In genomic region chrX:8730812-8731578, GRCh38 we compare ENCODE assay signal across 12 cellular contexts. TPM values are rescaled to one million over a fixed set of nuclear protein-coding genes. Genes with fewer than 3 reads are reported as not detected.
DNase-seq lines count a peak whose midpoint lies in the region; ATAC-seq, FAIRE-seq and TF ChIP-seq lines count a peak whose summit lies in the region.
"Had no signal": no experiment of that assay in that cellular context is flagged by ENCODE, and none has a peak within 500 bp of the region (broad histone marks: within the 10 kb centered on the region; RNA-seq: fewer than 3 reads in every experiment).

No MANE protein-coding gene starts in this region.

- TF ChIP-seq CTCF in epithelial cell of esophagus (IDR thresholded peaks at IDR 0.05; ENCODE audit: insufficient read depth, low read depth, low read length, missing control alignments): no peak
- TF ChIP-seq CTCF in mucosa of descending colon (IDR thresholded peaks at IDR 0.05): no peak
- no peak for TF ChIP-seq CTCF in GM13977 (IDR thresholded peaks at IDR 0.05; ENCODE audit: extremely low read depth, insufficient read depth, missing control alignments)

- H3K4me3 ChIP-seq in epithelial cell of esophagus (ENCODE audit: low read length): peak overlapping the region; percentile 41
- no peak overlapping the region for H3K4me3 ChIP-seq in mucosa of descending colon

- H3K9me3 ChIP-seq in mucosa of descending colon: no peaks in the 10 kb centered on the region

- FAIRE-seq in urothelium cell line (lab: Jason Lieb, UNC): no peak

- peak; percentile 21 for DNase-seq in NCI-H2227 (lab: John Stamatoyannopoulos, UW; ENCODE audit: unreplicated experiment)
- DNase-seq in NCI-H2227 treated with DMSO at 0.1 percent for 48 hours (lab: John Stamatoyannopoulos, UW): no peak
- DNase-seq in epithelial cell of esophagus (ENCODE audit: low read depth): peak; percentile 9
- DNase-seq in mucosa of descending colon: no peak
- peak; percentile 3 for DNase-seq in urothelium cell line (ENCODE audit: low spot score)
- DNase-seq in GM13977 (ENCODE audit: low spot score): no peak
- DNase-seq in stimulated activated naive CD4-positive, alpha-beta T cell treated with Interleukin-2 at 50 U/mL for 16 hours (lab: John Stamatoyannopoulos, UW): no peak
- DNase-seq in sciatic nerve (ENCODE audit: low spot score): no peak
- DNase-seq: activated CD8-positive, alpha-beta memory T cell treated with anti-CD3 and anti-CD28 coated beads, Interleukin-2, amount 50 U/mL, for 4 hours; effector CD8-positive, alpha-beta T cell; naive thymus-derived CD8-positive, alpha-beta T cell had no signal

- no peaks in the 10 kb centered on the region for H3K4me1 ChIP-seq in mucosa of descending colon (ENCODE audit: low read depth)

- intact Hi-C loops in mucosa of descending colon (cut with DNase I, micrococcal nuclease) (loop anchor here (10.0 kb wide), 1 partner anchor 736 kb away; no protein-coding TSS in a partner anchor), sciatic nerve (cut with DNase I) (no loop called here)

- peak; percentile 15 for ATAC-seq in mucosa of descending colon
- no peak for ATAC-seq in sciatic nerve
- ATAC-seq: naive thymus-derived CD8-positive, alpha-beta T cell had no signal

- no peaks in the 10 kb centered on the region for H3K36me3 ChIP-seq in mucosa of descending colon (ENCODE audit: low read depth)

- in situ Hi-C loops in GM13977 (cut with MboI; ENCODE audit: low pct_unique_long_range_greater_than_20kb, low sequenced_read_pairs, unreplicated experiment): loop anchor here (25.0 kb wide), 1 partner anchor 744 kb away; no protein-coding TSS in a partner anchor

RNA-seq across cellular contexts. Expression of gene ANOS1, which starts 0.9 kb away (rescaled TPM):
- total RNA-seq in mucosa of descending colon (under 1 TPM; 0.14 to 0.48 (median 0.41) TPM), sciatic nerve (11.5 TPM)
- total RNA-seq: naive thymus-derived CD8-positive, alpha-beta T cell; RPMI7951 had no signal

Comparison
In these comparisons a context has a peak if more than half of its experiments do, and no peak if none do; other contexts are left out.
1. DNase-seq: peak in NCI-H2227 (single experiment), epithelial cell of esophagus (single experiment) and urothelium cell line (single experiment); none in NCI-H2227 treated with DMSO at 0.1 percent for 48 hours (single experiment), mucosa of descending colon (0 of 3), GM13977 (single experiment), stimulated activated naive CD4-positive, alpha-beta T cell treated with Interleukin-2 at 50 U/mL for 16 hours (single experiment) and sciatic nerve (single experiment).